In the genomic region with DNA sequence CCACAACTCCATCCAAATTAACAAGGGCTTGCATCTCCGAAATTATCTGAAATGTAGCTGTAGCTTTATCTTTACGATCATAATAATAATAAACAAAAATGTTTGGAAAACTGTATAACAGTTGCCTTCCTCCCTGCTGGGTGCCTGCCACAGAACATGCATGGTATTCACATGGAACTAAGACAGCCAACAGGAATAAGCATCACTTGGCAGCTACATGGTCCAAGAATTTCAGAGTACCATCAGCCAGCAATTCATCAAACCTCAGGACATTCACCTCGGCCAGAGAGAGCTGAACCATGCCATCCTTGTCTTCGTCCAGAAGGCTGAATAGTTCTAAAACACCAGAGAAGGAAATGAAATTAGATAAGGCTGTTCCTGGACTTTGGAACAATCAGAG, we compare ENCODE assay signal across 7 cellular contexts.
"Had no signal": no experiment of that assay in that cellular context is flagged by ENCODE, and none has a peak within 500 bp of the region (broad histone marks: within the 10 kb centered on the region; RNA-seq: fewer than 3 reads in every experiment).

No MANE protein-coding gene starts in this region.

- H3K4me1 ChIP-seq: HAP-1 had no signal

- H3K36me3 ChIP-seq: HAP-1 had no signal

- ATAC-seq: HCT116, HepG2 had no signal

- DNase-seq: GOT3, H7 had no signal

- H3K4me3 ChIP-seq: GM23248, HAP-1 had no signal

- H3K27ac ChIP-seq: GM23248, HL-60 had no signal

- H3K9me3 ChIP-seq: HAP-1 had no signal
